Comparison of ENCODE assay signal across 8 cellular contexts in the genomic region with DNA sequence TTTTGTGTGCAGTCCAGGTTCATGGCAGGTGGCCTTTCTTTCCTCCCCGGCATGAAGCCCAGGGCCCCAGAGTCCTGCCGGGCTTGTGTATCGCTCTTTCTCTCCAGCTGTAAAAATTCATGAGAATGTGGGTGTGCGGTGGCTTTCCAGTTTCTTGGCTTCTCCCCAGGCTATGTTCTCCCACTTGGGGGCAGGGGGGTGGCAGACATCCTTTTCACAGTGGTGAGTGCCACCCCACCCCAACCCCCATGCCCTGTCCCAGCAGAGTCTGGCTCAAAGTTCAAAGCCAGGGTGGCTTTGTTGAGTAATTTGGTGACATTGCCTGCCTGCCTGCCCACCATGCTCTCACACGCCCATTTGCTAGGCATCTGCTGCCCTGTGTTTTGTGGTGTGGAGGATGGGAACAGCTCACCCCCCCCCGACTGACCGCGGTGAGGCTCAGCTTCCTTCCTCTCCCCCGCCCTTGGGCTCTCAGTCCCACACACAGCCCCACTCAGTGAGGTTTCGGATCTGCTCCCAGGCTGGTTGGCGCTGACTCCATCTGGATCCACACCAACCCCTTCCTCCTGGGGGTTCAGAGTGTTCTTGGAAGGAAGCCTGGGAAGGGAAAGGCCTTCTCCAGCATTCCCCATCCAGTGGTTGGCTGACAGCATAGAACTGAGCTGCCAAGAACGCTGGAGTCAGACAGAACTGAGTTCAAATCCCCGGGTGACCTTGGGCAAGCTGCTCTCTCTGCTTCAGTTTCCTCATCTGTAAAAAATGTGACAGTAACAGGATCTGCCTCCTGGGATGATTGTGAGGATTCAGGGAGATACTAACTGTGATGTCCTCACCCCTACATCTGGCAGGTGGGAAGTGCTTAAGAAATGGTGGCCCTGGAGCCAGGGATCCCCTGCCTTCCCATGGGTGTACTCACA. TPM values are rescaled to one million over a fixed set of nuclear protein-coding genes. Genes with fewer than 3 reads are reported as not detected.
DNase-seq lines count a peak whose midpoint lies in the region; ATAC-seq and TF ChIP-seq lines count a peak whose summit lies in the region.

No MANE protein-coding gene starts in this region.

- peak overlapping the region; percentile 5; the same call in 1 of the 2 replicates for H3K4me3 ChIP-seq in HUES6 (ENCODE audit: low read depth, low read length)
- no peak overlapping the region for H3K4me3 ChIP-seq in parathyroid adenoma (ENCODE audit: low read depth, low read length)

- H3K79me2 ChIP-seq in parathyroid adenoma, result peaks cover 18% of the 10 kb centered on the region

- H3K36me3 Mint-ChIP-seq in activated T-helper 17 cell treated with anti-CD3 and anti-CD28 coated beads, Interleukin-2, amount 50 U/mL, for 72 hours (ENCODE audit: low read depth), result no peaks in the 10 kb centered on the region
- no peaks in the 10 kb centered on the region for H3K36me3 Mint-ChIP-seq in activated CD4-positive, alpha-beta T cell treated with anti-CD3 and anti-CD28 coated beads for 36 hours (ENCODE audit: low read depth)

- H3K9me3 ChIP-seq in HUES6 (ENCODE audit: control insufficient read depth, insufficient read depth, low read depth, low read length) (no peaks in the 10 kb centered on the region), parathyroid adenoma (ENCODE audit: control insufficient read depth, low read length) (no peaks in the 10 kb centered on the region)

- TF ChIP-seq CTCF in parathyroid adenoma (IDR thresholded peaks at IDR 0.05), result no peak

- intact Hi-C loops in Right ventricle myocardium inferior (cut with DNase I), result loop anchor here (1.0 kb wide), 3 partner anchors 8 to 36 kb away; no protein-coding TSS in a partner anchor
- intact Hi-C loops in activated CD4-positive, alpha-beta T cell treated with anti-CD3 and anti-CD28 coated beads for 36 hours (cut with DNase I, micrococcal nuclease), result no loop called here

- H3K27me3 Mint-ChIP-seq in activated T-helper 17 cell treated with anti-CD3 and anti-CD28 coated beads, Interleukin-2, amount 50 U/mL, for 72 hours, result no peaks in the 10 kb centered on the region
- peaks cover 3% of the 10 kb centered on the region for H3K27me3 Mint-ChIP-seq in activated CD4-positive, alpha-beta T cell treated with anti-CD3 and anti-CD28 coated beads for 36 hours

- peak overlapping the region; percentile 72; the same call in 1 of the 2 replicates for H3K27ac ChIP-seq in HUES6 (ENCODE audit: low read depth, low read length)
- H3K27ac ChIP-seq in parathyroid adenoma, result peak overlapping the region; percentile 63

- H3K27ac Mint-ChIP-seq in activated T-helper 17 cell treated with anti-CD3 and anti-CD28 coated beads, Interleukin-2, amount 50 U/mL, for 72 hours, result no peak overlapping the region
- H3K27ac Mint-ChIP-seq in activated CD4-positive, alpha-beta T cell treated with anti-CD3 and anti-CD28 coated beads for 36 hours, result no peak overlapping the region

- peak overlapping the region; percentile 13 for H3K4me2 ChIP-seq in parathyroid adenoma (ENCODE audit: low read length)

- POLR2A ChIA-PET in activated CD4-positive, alpha-beta T cell treated with anti-CD3 and anti-CD28 coated beads for 36 hours (lab: Charles Lee), result no interaction called here

- H3K4me3 Mint-ChIP-seq in activated T-helper 17 cell treated with anti-CD3 and anti-CD28 coated beads, Interleukin-2, amount 50 U/mL, for 72 hours, result no peak overlapping the region
- H3K4me3 Mint-ChIP-seq in activated CD4-positive, alpha-beta T cell treated with anti-CD3 and anti-CD28 coated beads for 36 hours, result no peak overlapping the region

- H2AFZ ChIP-seq in parathyroid adenoma, result no peak overlapping the region

- peak; percentile 48 for ATAC-seq in GM19452 (IDR thresholded peaks at IDR 0.05; ENCODE audit: unreplicated experiment)
- peak; percentile 59 for ATAC-seq in activated T-helper 17 cell treated with anti-CD3 and anti-CD28 coated beads, Interleukin-2, amount 50 U/mL, for 72 hours (replicated peaks)
- peak; percentile 93 for ATAC-seq in Right ventricle myocardium inferior
- no peak for ATAC-seq in activated CD4-positive, alpha-beta T cell treated with anti-CD3 and anti-CD28 coated beads for 36 hours

- peaks cover 62% of the 10 kb centered on the region for H3K4me1 ChIP-seq in HUES6 (ENCODE audit: control insufficient read depth, insufficient read depth, low read length)
- H3K4me1 ChIP-seq in parathyroid adenoma, result peaks cover 23% of the 10 kb centered on the region

- DNase-seq in CD1c-positive myeloid dendritic cell (ENCODE audit: extremely low spot score) (peak; percentile 90), Right ventricle myocardium inferior (ENCODE audit: missing footprints) (peak; percentile 95), NCI-H2196 (lab: John Stamatoyannopoulos, UW; ENCODE audit: unreplicated experiment) (no peak)
- no peak for DNase-seq in activated CD4-positive, alpha-beta T cell treated with anti-CD3 and anti-CD28 coated beads for 36 hours

- H3K4me1 Mint-ChIP-seq in activated T-helper 17 cell treated with anti-CD3 and anti-CD28 coated beads, Interleukin-2, amount 50 U/mL, for 72 hours, result peaks cover 5% of the 10 kb centered on the region
- H3K4me1 Mint-ChIP-seq in activated CD4-positive, alpha-beta T cell treated with anti-CD3 and anti-CD28 coated beads for 36 hours, result peaks cover 25% of the 10 kb centered on the region

- H3K27me3 ChIP-seq in HUES6 (ENCODE audit: control insufficient read depth, insufficient read depth, low read length) (no peaks in the 10 kb centered on the region), parathyroid adenoma (ENCODE audit: control insufficient read depth, insufficient read depth, low read length) (no peaks in the 10 kb centered on the region)

- peak overlapping the region; percentile 52 for H3K9ac ChIP-seq in HUES6 (ENCODE audit: low read length)
- H3K9ac ChIP-seq in parathyroid adenoma, result no peak overlapping the region

- no peaks in the 10 kb centered on the region for H3K9me3 Mint-ChIP-seq in activated T-helper 17 cell treated with anti-CD3 and anti-CD28 coated beads, Interleukin-2, amount 50 U/mL, for 72 hours
- H3K9me3 Mint-ChIP-seq in activated CD4-positive, alpha-beta T cell treated with anti-CD3 and anti-CD28 coated beads for 36 hours (ENCODE audit: low read depth), result no peaks in the 10 kb centered on the region

- no peaks in the 10 kb centered on the region for H3K36me3 ChIP-seq in HUES6 (ENCODE audit: control insufficient read depth, insufficient read depth, low read length)
- H3K36me3 ChIP-seq in parathyroid adenoma (ENCODE audit: control insufficient read depth, insufficient read depth, low read length), result no peaks in the 10 kb centered on the region

- CTCF ChIA-PET in activated CD4-positive, alpha-beta T cell treated with anti-CD3 and anti-CD28 coated beads for 36 hours (lab: Charles Lee), result no interaction called here

RNA-seq across cellular contexts. Expression of a gene that starts 36.1 kb away (rescaled TPM):
- total RNA-seq in activated T-helper 17 cell treated with anti-CD3 and anti-CD28 coated beads, Interleukin-2, amount 50 U/mL, for 72 hours, result 10 to 100 TPM; 16.0 to 19.5 TPM
- 37.6 TPM for total RNA-seq in Right ventricle myocardium inferior
- total RNA-seq in activated CD4-positive, alpha-beta T cell treated with anti-CD3 and anti-CD28 coated beads for 36 hours, result 10 to 100 TPM; 13.2 to 18.8 TPM

RNA-seq across cellular contexts. Expression of a gene that starts 38.2 kb away (rescaled TPM):
- 1 to 10 TPM; 1.4 to 2.0 TPM for total RNA-seq in activated T-helper 17 cell treated with anti-CD3 and anti-CD28 coated beads, Interleukin-2, amount 50 U/mL, for 72 hours
- 1.4 TPM for total RNA-seq in Right ventricle myocardium inferior
- under 1 TPM in 1 of 2 experiments, not detected in 1; 0.14 TPM for total RNA-seq in activated CD4-positive, alpha-beta T cell treated with anti-CD3 and anti-CD28 coated beads for 36 hours

Comparison
In these comparisons a context has a peak if more than half of its experiments do, and no peak if none do; other contexts are left out.
1. DNase-seq: peak in CD1c-positive myeloid dendritic cell (single experiment) and Right ventricle myocardium inferior (single experiment); none in activated CD4-positive, alpha-beta T cell treated with anti-CD3 and anti-CD28 coated beads for 36 hours (single experiment) and NCI-H2196 (single experiment).